1 cellular context compared by ENCODE assay signal in genomic region chr6:53530780-53531386, GRCh38.
TF ChIP-seq lines count a peak whose summit lies in the region.

No MANE protein-coding gene starts in this region.

TF ChIP-seq in H1, 55 proteins besides CTCF, POLR2A, EP300 and RAD21:
- TF ChIP-seq RFX5 (IDR thresholded peaks at IDR 0.05; ENCODE audit: borderline replicate concordance, low read depth, low read length) = no peak
- no peak for TF ChIP-seq YY1 (IDR thresholded peaks at IDR 0.05; ENCODE audit: low read depth, low read length)
- no peak for TF ChIP-seq USF2 (IDR thresholded peaks at IDR 0.05; ENCODE audit: low read length)
- no peak for TF ChIP-seq SUZ12 (IDR thresholded peaks at IDR 0.05; ENCODE audit: low read length)
- no peak for TF ChIP-seq POU5F1 (IDR thresholded peaks at IDR 0.05; ENCODE audit: low read depth, low read length)
- TF ChIP-seq SIN3A (conservative IDR thresholded peaks at IDR 0.05 in 1 of 2, IDR thresholded peaks at IDR 0.05 in 1 of 2; ENCODE audit: low read depth in 1 of 2, low read length in 2 of 2) = no peak
- TF ChIP-seq CHD7 (IDR thresholded peaks at IDR 0.05; ENCODE audit: insufficient replicate concordance, low read length) = no peak
